Comparison of ENCODE assay signal across 9 cellular contexts in genomic region chr4:41693629-41694028, GRCh38. TPM values are rescaled to one million over a fixed set of nuclear protein-coding genes. Genes with fewer than 3 reads are reported as not detected.
DNase-seq lines count a peak whose midpoint lies in the region; ATAC-seq and TF ChIP-seq lines count a peak whose summit lies in the region.
"Had no signal": no experiment of that assay in that cellular context is flagged by ENCODE, and none has a peak within 500 bp of the region (broad histone marks: within the 10 kb centered on the region; RNA-seq: fewer than 3 reads in every experiment).

No MANE protein-coding gene starts in this region.

- 8 to 25% (median 16%) methylated on average over 2 of the region's 2 CpGs for WGBS in stomach, 5 donors

- no peaks in the 10 kb centered on the region for H3K27me3 ChIP-seq in stomach
- H3K27me3 ChIP-seq: BLaER1 treated with 17β-estradiol and CSF1 and Interleukin-3, amounts not matched to agents 10 nM and 100 nM had no signal

- peak; percentile 8 for DNase-seq in NCI-H1436 (lab: John Stamatoyannopoulos, UW)
- DNase-seq in NCI-H1436 treated with DMSO at 0.1 percent for 48 hours (lab: John Stamatoyannopoulos, UW), result no peak
- DNase-seq in NCI-H524 treated with DMSO at 0.1 percent for 48 hours (lab: John Stamatoyannopoulos, UW), result peak; percentile 18
- DNase-seq in choroid plexus epithelial cell (ENCODE audit: low read depth), result peak; percentile 72
- no peak for DNase-seq in progenitor cell of endocrine pancreas (ENCODE audit: low spot score, unreplicated experiment)
- DNase-seq in stomach, result no peak

- peak; percentile 71 for TF ChIP-seq CTCF in choroid plexus epithelial cell (conservative IDR thresholded peaks at IDR 0.05; ENCODE audit: low read depth, low read length)
- TF ChIP-seq CTCF in progenitor cell of endocrine pancreas (IDR thresholded peaks at IDR 0.05; ENCODE audit: unreplicated experiment), result peak; percentile 66
- peak in 3 of 7 experiments; percentile 10 to 35 (median 31) for TF ChIP-seq CTCF in stomach (IDR thresholded peaks at IDR 0.05)

- no peak overlapping the region for H3K27ac ChIP-seq in stomach
- H3K27ac ChIP-seq: BLaER1 treated with 17β-estradiol and CSF1 and Interleukin-3, amounts not matched to agents 10 nM and 100 nM had no signal

- peaks cover 0 to 37% (median 27%) of the 10 kb centered on the region in 4 donors for H3K36me3 ChIP-seq in stomach
- H3K36me3 ChIP-seq: BLaER1 treated with 17β-estradiol and CSF1 and Interleukin-3, amounts not matched to agents 10 nM and 100 nM had no signal

- H3K9me3 Mint-ChIP-seq in progenitor cell of endocrine pancreas (ENCODE audit: low read depth), result no peaks in the 10 kb centered on the region

- intact Hi-C loops in stomach (cut with DNase I; ENCODE audit: low total_unique reads), result loop anchor here (10.0 kb wide), 1 partner anchor 191 kb away; no protein-coding TSS in a partner anchor

- H3K27ac Mint-ChIP-seq in progenitor cell of endocrine pancreas, result no peak overlapping the region

- no peak for TF ChIP-seq EP300 in stomach (IDR thresholded peaks at IDR 0.05)

- H3K4me3 ChIP-seq in choroid plexus epithelial cell (ENCODE audit: low read depth, low read length), result no peak overlapping the region
- no peak overlapping the region for H3K4me3 ChIP-seq in stomach
- H3K4me3 ChIP-seq: BLaER1 treated with 17β-estradiol and CSF1 and Interleukin-3, amounts not matched to agents 10 nM and 100 nM had no signal

- peaks cover 18% of the 10 kb centered on the region for H3K27me3 Mint-ChIP-seq in progenitor cell of endocrine pancreas

- H3K36me3 Mint-ChIP-seq in progenitor cell of endocrine pancreas (ENCODE audit: insufficient read depth), result no peaks in the 10 kb centered on the region

- no peaks in the 10 kb centered on the region for H3K4me1 Mint-ChIP-seq in progenitor cell of endocrine pancreas (ENCODE audit: low read depth)

- no peak for ATAC-seq in HG03045 (IDR thresholded peaks at IDR 0.05; ENCODE audit: unreplicated experiment)
- no peak for ATAC-seq in HG03039 (IDR thresholded peaks at IDR 0.05; ENCODE audit: unreplicated experiment)

- no peaks in the 10 kb centered on the region for H3K4me1 ChIP-seq in stomach
- H3K4me1 ChIP-seq: BLaER1 treated with 17β-estradiol and CSF1 and Interleukin-3, amounts not matched to agents 10 nM and 100 nM had no signal

- TF ChIP-seq POLR2A in stomach (IDR thresholded peaks at IDR 0.05), result no peak

- H3K4me3 Mint-ChIP-seq in progenitor cell of endocrine pancreas (ENCODE audit: low read depth), result no peak overlapping the region

- no peaks in the 10 kb centered on the region for H3K9me3 ChIP-seq in stomach
- H3K9me3 ChIP-seq: BLaER1 treated with 17β-estradiol and CSF1 and Interleukin-3, amounts not matched to agents 10 nM and 100 nM had no signal

RNA-seq across cellular contexts. Expression of gene PHOX2B, which starts 54.9 kb away (rescaled TPM):
- total RNA-seq in progenitor cell of endocrine pancreas (not detected in 2 replicates), stomach (1 to 10 TPM in 1 of 5 donors, not detected in 4; 2.0 TPM)
- polyA plus RNA-seq in stomach, result under 1 TPM in 1 of 3 donors, not detected in 2; 0.48 TPM

Comparison
In these comparisons a context has a peak if more than half of its experiments do, and no peak if none do; other contexts are left out.
1. DNase-seq: peak in NCI-H1436 (single experiment), NCI-H524 treated with DMSO at 0.1 percent for 48 hours (single experiment) and choroid plexus epithelial cell (single experiment); none in NCI-H1436 treated with DMSO at 0.1 percent for 48 hours (single experiment), progenitor cell of endocrine pancreas (single experiment) and stomach (single experiment).